Comparison of ENCODE assay signal across 8 cellular contexts in the genomic region with DNA sequence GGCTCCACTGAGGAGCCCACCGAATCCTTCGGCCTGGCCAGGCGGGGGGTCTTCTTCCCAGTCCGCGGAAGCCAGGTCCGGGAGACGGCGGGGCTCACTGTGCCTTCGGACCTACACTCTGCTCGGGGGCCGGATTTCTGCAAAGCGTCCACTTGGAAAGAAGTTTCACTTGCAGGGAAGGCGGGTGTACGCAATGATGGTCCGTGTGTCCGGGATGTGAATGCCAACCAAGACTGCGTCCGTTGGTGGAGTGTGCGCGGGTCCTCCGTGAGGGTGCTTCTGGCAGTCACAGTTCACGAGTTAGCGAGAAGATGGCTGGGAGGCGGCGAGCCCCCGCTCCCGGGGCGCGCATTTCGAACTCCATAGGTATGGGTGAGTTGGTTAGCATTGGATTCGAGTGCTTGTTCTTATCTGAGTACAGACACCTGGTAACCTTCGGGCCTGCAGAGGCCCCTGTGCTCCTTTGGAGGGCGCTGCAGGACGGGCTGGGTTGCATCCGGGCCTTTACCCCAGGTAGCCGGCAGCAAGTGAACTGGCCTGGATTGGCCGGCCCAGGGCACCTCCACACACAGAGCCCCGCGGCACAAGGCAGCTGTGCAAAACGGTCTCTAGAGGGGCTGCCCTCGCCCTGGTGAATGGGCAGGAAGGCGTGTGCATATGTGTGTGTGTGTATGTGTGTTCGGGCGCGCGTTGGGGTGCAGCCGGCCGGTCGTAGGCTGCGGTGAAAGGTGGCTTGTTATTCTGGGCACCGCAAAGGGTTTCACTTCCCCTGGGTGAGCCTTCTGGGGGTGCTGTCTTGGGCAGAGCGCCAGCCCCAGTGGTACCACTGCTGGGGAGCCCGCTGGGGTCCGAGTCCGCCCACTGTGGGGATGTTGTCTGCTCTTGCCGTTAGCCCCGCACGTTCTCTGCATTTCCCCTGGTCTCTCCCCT. TPM values are rescaled to one million over a fixed set of nuclear protein-coding genes. Genes with fewer than 3 reads are reported as not detected.
A peak's percentile ranks its signal among the peaks of the same experiment; 100 is the strongest.
DNase-seq lines count a peak whose midpoint lies in the region; ATAC-seq, FAIRE-seq and TF ChIP-seq lines count a peak whose summit lies in the region.

No MANE protein-coding gene starts in this region.

- peak; percentile 57 for ATAC-seq in GM18873 (IDR thresholded peaks at IDR 0.05; ENCODE audit: low FRiP score, unreplicated experiment)
- peak; percentile 62 for ATAC-seq in HG03097 (IDR thresholded peaks at IDR 0.05; ENCODE audit: low FRiP score, unreplicated experiment)
- ATAC-seq in left lung = peak; percentile 85

- peak overlapping the region in 1 of 2 donors; percentile 0 for H3K27ac ChIP-seq in left lung

- H3K9me3 ChIP-seq in left lung = no peaks in the 10 kb centered on the region

- FAIRE-seq in bronchial epithelial cell (lab: Jason Lieb, UNC) (no peak), RCC 7860 (lab: Jason Lieb, UNC) (no peak), HTR-8/SVneo (lab: Jason Lieb, UNC) (no peak)

- peaks cover 0 to 28% of the 10 kb centered on the region in 2 donors for H3K4me1 ChIP-seq in left lung

- TF ChIP-seq CTCF in bronchial epithelial cell (IDR thresholded peaks at IDR 0.05; ENCODE audit: insufficient read depth, low read length, severe bottlenecking) = peak; percentile 35
- TF ChIP-seq CTCF in left lung (IDR thresholded peaks at IDR 0.05) = peak; percentile 7 to 49

- DNase-seq in T-helper 22 cell (ENCODE audit: low read depth) (peak; percentile 49), bronchial epithelial cell (ENCODE audit: low read depth) (no peak), left lung (peak; percentile 67 to 84), RCC 7860 (ENCODE audit: low spot score) (no peak), HTR-8/SVneo (ENCODE audit: insufficient read length, low spot score) (no peak)
- peak; percentile 23 for DNase-seq in stimulated activated CD8-positive, alpha-beta memory T cell treated with anti-CD3 and anti-CD28 coated beads, Interleukin-12 subunit alpha, Interleukin-12 subunit beta, amount 100 ng/mL, for 24 hours (ENCODE audit: extremely low read depth)

- H3K27me3 ChIP-seq in bronchial epithelial cell (ENCODE audit: control insufficient read depth, insufficient read depth, low read length) (peaks cover 4% of the 10 kb centered on the region), left lung (no peaks in the 10 kb centered on the region)

- intact Hi-C loops in left lung (cut with DNase I) = loop anchor here in 1 of 2 donors (5.0 to 10.0 kb wide), 3 partner anchors 113 to 371 kb away; a partner anchor contains a TSS

- H3K36me3 ChIP-seq in bronchial epithelial cell (ENCODE audit: control insufficient read depth, insufficient read depth, low read length) (no peaks in the 10 kb centered on the region), left lung (no peaks in the 10 kb centered on the region)

- H3K4me3 ChIP-seq in bronchial epithelial cell (ENCODE audit: low read depth, low read length) = peak overlapping the region; percentile 29
- H3K4me3 ChIP-seq in left lung = peak overlapping the region; percentile 51 to 54

RNA-seq across cellular contexts. Expression of a gene that starts 13.3 kb away (rescaled TPM):
- total RNA-seq in bronchial epithelial cell (24.7 and 50.1 TPM in 2 replicates), left lung (10 to 100 TPM; 11.5 to 13.3 TPM)

Comparison
In these comparisons a context has a peak if more than half of its experiments do, and no peak if none do; other contexts are left out.
1. DNase-seq: peak in T-helper 22 cell (single experiment), left lung (2 of 2) and stimulated activated CD8-positive, alpha-beta memory T cell treated with anti-CD3 and anti-CD28 coated beads, Interleukin-12 subunit alpha, Interleukin-12 subunit beta, amount 100 ng/mL, for 24 hours (single experiment); none in bronchial epithelial cell (single experiment), RCC 7860 (single experiment) and HTR-8/SVneo (single experiment).
2. Peak in every context shown above with its lines, with median percentiles within 50 percentile points of each other: ATAC-seq.